Comparison of ENCODE assay signal across 8 cellular contexts in the genomic region with DNA sequence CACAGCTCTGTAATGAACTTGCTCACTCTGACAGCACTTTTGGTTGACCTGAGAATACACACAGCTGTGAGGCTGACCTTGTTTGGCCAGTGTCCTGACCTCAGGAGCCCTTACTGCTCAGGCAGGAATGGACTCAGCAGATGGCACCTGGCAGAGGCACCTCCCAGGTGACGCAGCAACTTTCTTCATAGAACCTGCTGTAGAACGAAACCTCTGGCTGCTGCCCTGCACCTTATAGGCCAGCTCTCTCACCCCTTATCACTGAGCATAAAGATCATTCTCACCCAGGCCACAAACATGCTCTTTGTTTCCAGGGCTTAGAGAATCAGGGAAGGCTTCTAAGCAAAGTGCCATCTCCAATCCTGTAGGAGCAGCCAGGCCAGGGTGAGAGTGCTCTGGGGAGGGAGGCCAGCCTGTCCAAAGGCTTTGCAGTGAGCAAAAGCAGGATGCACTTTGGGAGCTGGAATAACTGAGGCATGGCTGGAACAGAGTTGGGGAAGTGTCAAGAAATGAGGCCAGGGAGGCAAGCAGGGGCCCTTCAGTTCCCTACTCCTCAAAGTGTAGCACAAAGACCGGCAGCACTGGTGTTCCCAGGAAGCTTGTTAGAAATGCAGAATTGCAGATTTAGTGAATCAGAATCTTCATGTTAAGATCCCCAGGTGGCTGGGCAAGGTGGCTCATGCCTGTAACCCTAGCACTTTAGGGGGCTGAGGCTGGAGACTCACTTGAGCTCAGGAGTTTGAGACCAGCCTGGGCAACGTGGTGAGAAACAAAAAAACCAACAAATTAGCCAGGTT. TPM values are rescaled to one million over a fixed set of nuclear protein-coding genes. Genes with fewer than 3 reads are reported as not detected.
A peak's percentile ranks its signal among the peaks of the same experiment; 100 is the strongest.
DNase-seq lines count a peak whose midpoint lies in the region; ATAC-seq, FAIRE-seq and TF ChIP-seq lines count a peak whose summit lies in the region.

No MANE protein-coding gene starts in this region.

- CTCF ChIA-PET in GM12878 (lab: Yijun Ruan, JAX) = interaction anchor here (0.7 to 3.2 kb wide), 12 partner anchors 13 to 481 kb away, joined by 3 to 33 read pairs (median 6); partner anchors contain the start of gene CENPU

- TF ChIP-seq EP300 in GM12878 (IDR thresholded peaks at IDR 0.05; ENCODE audit: borderline replicate concordance in 1 of 2, control insufficient read depth in 1 of 2, low read depth in 2 of 2, low read length in 2 of 2) = no peak

- 60% methylated on average over 4 of the region's 4 CpGs for WGBS in GM12878 (ENCODE audit: insufficient coverage, insufficient replicate concordance, low lambda C conversion rate, missing lambda C conversion rate)

- no peak overlapping the region for H3K27ac ChIP-seq in GM12878 (ENCODE audit: control insufficient read depth, insufficient read depth)

- H3K4me3 Mint-ChIP-seq in stimulated activated naive B cell treated with anti-CD40 and anti-IgM and Interleukin-4, amounts not matched to agents 10 μg/mL and 1 μg/mL and 100 μg/mL, for 72 hours = no peak overlapping the region

- TF ChIP-seq CTCF in GM12878 (IDR thresholded peaks at IDR 0.05 in 2 of 3, conservative IDR thresholded peaks at IDR 0.05 in 1 of 3; ENCODE audit: control insufficient read depth in 2 of 3, extremely low read depth in 1 of 3, insufficient read depth in 1 of 3, low read depth in 3 of 3, low read length in 3 of 3) = no peak

- TF ChIP-seq POLR2A in GM12878 (IDR thresholded peaks at IDR 0.05; ENCODE audit: low read depth, low read length) = no peak

- ATAC-seq in GM12878 (peak; percentile 51), left colon (peak; percentile 84), GM19452 (IDR thresholded peaks at IDR 0.05; ENCODE audit: unreplicated experiment) (no peak)
- ATAC-seq in stimulated activated naive B cell treated with anti-CD40 and anti-IgM and Interleukin-4, amounts not matched to agents 10 μg/mL and 1 μg/mL and 100 μg/mL, for 72 hours (replicated peaks) = no peak

- FAIRE-seq in GM12878 (lab: Jason Lieb, UNC) = no peak

- H3K4me1 Mint-ChIP-seq in stimulated activated naive B cell treated with anti-CD40 and anti-IgM and Interleukin-4, amounts not matched to agents 10 μg/mL and 1 μg/mL and 100 μg/mL, for 72 hours = peaks cover 36 to 54% of the 10 kb centered on the region in 2 donors

- no peaks in the 10 kb centered on the region for H3K9me3 ChIP-seq in GM12878 (replicated peaks; ENCODE audit: control insufficient read depth, insufficient read depth, low read length)

- intact Hi-C loops in GM12878 (cut with micrococcal nuclease; ENCODE audit: unreplicated experiment) = loop anchor here (5.0 to 10.0 kb wide), 2 partner anchors 70 to 388 kb away; no protein-coding TSS in a partner anchor
- intact Hi-C loops in left colon (cut with DNase I, micrococcal nuclease) = no loop called here

- no peaks in the 10 kb centered on the region for H4K20me1 ChIP-seq in GM12878 (ENCODE audit: control insufficient read depth, insufficient read depth)

- peak overlapping the region; percentile 63 for H3K27ac Mint-ChIP-seq in stimulated activated naive B cell treated with anti-CD40 and anti-IgM and Interleukin-4, amounts not matched to agents 10 μg/mL and 1 μg/mL and 100 μg/mL, for 72 hours

- H3K4me2 ChIP-seq in GM12878 (ENCODE audit: control insufficient read depth, insufficient read depth) = no peak overlapping the region

- in situ Hi-C loops in GM12878 (cut with MboI) = loop anchor here (5.0 kb wide), 1 partner anchor 235 kb away; no protein-coding TSS in a partner anchor

- no TSS peak for BruUV-seq in GM12878 (replicated peaks; lab: Mats Ljungman, UMichigan)

- H3K4me3 ChIP-seq in H7 (ENCODE audit: insufficient read depth, low read depth, low read length) = no peak overlapping the region
- H3K4me3 ChIP-seq in GM12878 = no peak overlapping the region

- no peaks in the 10 kb centered on the region for H3K9me3 Mint-ChIP-seq in stimulated activated naive B cell treated with anti-CD40 and anti-IgM and Interleukin-4, amounts not matched to agents 10 μg/mL and 1 μg/mL and 100 μg/mL, for 72 hours

- H2AFZ ChIP-seq in GM12878 (ENCODE audit: control insufficient read depth, low read depth, low read length) = no peak overlapping the region

- no peak overlapping the region for H3K9ac ChIP-seq in GM12878 (ENCODE audit: control insufficient read depth, insufficient read depth, low read length)

- POLR2A ChIA-PET in GM12878 (lab: Charles Lee) = interaction anchor here (0.7 to 1.8 kb wide), 3 partner anchors 13 to 265 kb away, joined by 3 to 4 read pairs (median 4); partner anchors contain the start of gene CENPU

- H3K79me2 ChIP-seq in GM12878 (ENCODE audit: control insufficient read depth, insufficient read depth, low read length) = no peaks in the 10 kb centered on the region

- no peaks in the 10 kb centered on the region for H3K4me1 ChIP-seq in GM12878 (ENCODE audit: control insufficient read depth, insufficient read depth, low read length)

- H3K36me3 Mint-ChIP-seq in stimulated activated naive B cell treated with anti-CD40 and anti-IgM and Interleukin-4, amounts not matched to agents 10 μg/mL and 1 μg/mL and 100 μg/mL, for 72 hours = peaks cover 12 to 36% of the 10 kb centered on the region in 2 donors

- RAD21 ChIA-PET in GM12878 (lab: Charles Lee; ENCODE audit: unreplicated experiment) = interaction anchor here (0.7 to 3.0 kb wide), 6 partner anchors 11 to 484 kb away, joined by 3 to 40 read pairs (median 4); no protein-coding TSS in a partner anchor

- no peaks in the 10 kb centered on the region for H3K27me3 Mint-ChIP-seq in stimulated activated naive B cell treated with anti-CD40 and anti-IgM and Interleukin-4, amounts not matched to agents 10 μg/mL and 1 μg/mL and 100 μg/mL, for 72 hours

- TF ChIP-seq RAD21 in GM12878 (IDR thresholded peaks at IDR 0.05; ENCODE audit: insufficient read depth, low read depth, low read length) = no peak

- SMC1A ChIA-PET in GM12878 (lab: Charles Lee; ENCODE audit: uncharacterized antibody, unreplicated experiment) = interaction anchor here (0.8 to 2.8 kb wide), 6 partner anchors 9 to 261 kb away, joined by 3 to 13 read pairs (median 8); partner anchors contain the start of gene CENPU

- H3K27me3 ChIP-seq in H7 (ENCODE audit: control insufficient read depth, insufficient read depth, low read length) (no peaks in the 10 kb centered on the region), GM12878 (replicated peaks in 1 of 2; ENCODE audit: control insufficient read depth in 2 of 2, insufficient read depth in 2 of 2, low read length in 1 of 2) (no peaks in the 10 kb centered on the region)

- H3K36me3 ChIP-seq in H7 (replicated peaks; ENCODE audit: control insufficient read depth, insufficient read depth, low read length) (no peaks in the 10 kb centered on the region), GM12878 (ENCODE audit: control insufficient read depth in 2 of 2, insufficient read depth in 2 of 2, low read length in 1 of 2) (no peaks in the 10 kb centered on the region; a peak in 1 of 4 replicates)

- DNase-seq in H7 (peak; percentile 45), GM12878 (ENCODE audit: low read depth, low spot score) (no peak), left colon (peak; percentile 69 to 81), COR-L47 (lab: John Stamatoyannopoulos, UW) (no peak), AG20443 (ENCODE audit: low spot score) (no peak)
- no peak for DNase-seq in stimulated activated naive B cell treated with anti-CD40 and anti-IgM and Interleukin-4, amounts not matched to agents 10 μg/mL and 1 μg/mL and 100 μg/mL, for 72 hours
- DNase-seq in activated T-cell treated with anti-CD3 and anti-CD28 coated beads, Interleukin-2, amount 50 U/mL, for 48 hours = no peak

TF ChIP-seq in GM12878, 131 proteins besides CTCF, POLR2A, EP300 and RAD21:
- TF ChIP-seq SRF (IDR thresholded peaks at IDR 0.05; ENCODE audit: low read depth in 2 of 2, low read length in 2 of 2) = no peak
- TF ChIP-seq TARDBP (IDR thresholded peaks at IDR 0.05; ENCODE audit: borderline replicate concordance) = no peak
- peak; percentile 68 for TF ChIP-seq NR2F1 (conservative IDR thresholded peaks at IDR 0.05)
- no peak for TF ChIP-seq RB1 (IDR thresholded peaks at IDR 0.05; ENCODE audit: borderline replicate concordance)
TF ChIP-seq in GM12878: peak in this region for 1.

RNA-seq across cellular contexts. Expression of gene CENPU, which starts 13.3 kb away (rescaled TPM):
- total RNA-seq in H7 (2014; rRNA removed; shearing (Covaris generic)) = 74.8 and 104 TPM in 2 replicates
- total RNA-seq in GM12878 (2013; cell fraction: nucleolus; rRNA removed) = 59.1 and 65.9 TPM in 2 replicates
- total RNA-seq in GM12878 (2014; rRNA removed) (39.6 and 48.7 TPM in 2 replicates), GM12878 (2014; rRNA removed; fragmentation: Illumina TruSeq; extraction: Trizol) (66.6 and 66.7 TPM in 2 replicates), GM12878 (2021) (38.6 and 43.9 TPM in 2 replicates), left colon (10 to 100 TPM in 1 of 2 donors, 1 to 10 TPM in 1; 5.8 to 11.8 TPM)
- 16.7 TPM for polyA plus RNA-seq in GM12878 (2011; ENCODE audit: low read depth)
- polyA plus RNA-seq in GM12878 (2011; rRNA removed) (58.4 and 106 TPM in 2 replicates), GM12878 (2014; fragmentation: Illumina TruSeq; extraction: Trizol) (70.8 and 95.3 TPM in 2 replicates), GM12878 (2014; fragmentation: Nextera tagmentation; extraction: Ambion mirVana) (10 to 100 TPM; 26.6 to 46.5 TPM), GM12878 (2014; rRNA removed) (33.8 and 49.2 TPM in 2 replicates), GM12878 (2016; fragmentation: Nextera tagmentation; extraction: Ambion mirVana) (10 to 100 TPM; 90.7 to 90.8 TPM)
- 16.3 and 16.6 TPM in 2 replicates for polyA plus RNA-seq in GM12878 (2011; cell fraction: cytosol; rRNA removed)
- 39.3 and 44.4 TPM in 2 replicates for polyA plus RNA-seq in GM12878 (2011; cell fraction: nucleus; rRNA removed)
- polyA plus RNA-seq in GM12878 (2012) = 26.2 and 27.1 TPM in 2 replicates
- 11.1 and 15.7 TPM in 2 replicates for polyA minus RNA-seq in GM12878 (2011; rRNA and poly(A)+ RNA removed)
- polyA minus RNA-seq in GM12878 (2011; cell fraction: cytosol; rRNA and poly(A)+ RNA removed) = 9.6 and 9.9 TPM in 2 replicates
- polyA minus RNA-seq in GM12878 (2011; cell fraction: nucleus; rRNA and poly(A)+ RNA removed) = 10.6 and 15.8 TPM in 2 replicates

Comparison
In these comparisons a context has a peak if more than half of its experiments do, and no peak if none do; other contexts are left out.
1. DNase-seq: peak in H7 (single experiment) and left colon (2 of 2); none in GM12878 (single experiment), stimulated activated naive B cell treated with anti-CD40 and anti-IgM and Interleukin-4, amounts not matched to agents 10 μg/mL and 1 μg/mL and 100 μg/mL, for 72 hours (single experiment), activated T-cell treated with anti-CD3 and anti-CD28 coated beads, Interleukin-2, amount 50 U/mL, for 48 hours (0 of 2), COR-L47 (single experiment) and AG20443 (single experiment).
2. ATAC-seq: peak in GM12878 (single experiment) and left colon (single experiment); none in stimulated activated naive B cell treated with anti-CD40 and anti-IgM and Interleukin-4, amounts not matched to agents 10 μg/mL and 1 μg/mL and 100 μg/mL, for 72 hours (0 of 2) and GM19452 (single experiment).